In the genomic region with DNA sequence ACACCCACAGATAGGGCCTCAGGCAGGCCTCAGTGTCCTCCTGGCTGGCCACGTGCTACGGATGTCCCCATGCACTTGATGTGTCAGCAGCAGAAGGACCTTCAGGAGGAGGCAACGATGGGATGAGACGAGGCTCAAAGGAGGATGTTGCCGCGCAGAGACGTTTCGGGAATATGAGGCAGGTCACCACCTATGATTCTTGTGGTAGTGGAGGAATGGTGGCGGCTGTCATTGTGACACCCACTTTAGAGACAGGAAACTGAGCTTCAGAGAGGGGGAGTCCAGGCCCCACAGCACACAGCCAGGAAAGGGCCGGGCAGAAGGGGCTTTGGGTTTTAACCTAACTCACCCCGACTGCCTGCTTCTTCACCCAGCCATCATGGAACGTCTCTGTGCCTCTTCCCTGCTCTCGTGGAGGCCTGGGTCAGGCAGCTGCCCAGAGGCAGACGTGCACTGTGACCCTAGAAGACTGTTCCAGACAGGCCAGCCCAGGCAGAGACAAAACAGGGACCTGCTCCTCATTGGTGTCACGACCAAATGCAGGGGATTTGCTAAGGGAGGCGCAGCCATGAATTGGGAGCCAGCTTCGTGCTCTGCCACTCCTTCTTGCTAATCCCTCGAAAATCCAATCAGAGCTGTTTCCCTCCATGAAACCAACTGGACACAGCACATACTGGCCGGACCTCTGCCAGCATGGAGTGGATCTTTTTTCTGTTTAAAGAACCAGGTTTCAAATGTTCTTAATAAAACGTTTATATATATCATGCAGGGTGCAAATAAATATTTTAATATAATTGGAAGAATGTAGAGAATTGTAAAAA, we compare ENCODE assay signal across 26 cellular contexts.
DNase-seq lines count a peak whose midpoint lies in the region; ATAC-seq and TF ChIP-seq lines count a peak whose summit lies in the region.
"Had no signal": no experiment of that assay in that cellular context is flagged by ENCODE, and none has a peak within 500 bp of the region (broad histone marks: within the 10 kb centered on the region; RNA-seq: fewer than 3 reads in every experiment).

No MANE protein-coding gene starts in this region.

- H3K9me3 Mint-ChIP-seq in activated CD8-positive, alpha-beta memory T cell treated with anti-CD3 and anti-CD28 coated beads, Interleukin-2, amount 10 ng/mL, durations not matched to agents 7 days and 5 days (ENCODE audit: low read depth) = no peaks in the 10 kb centered on the region
- no peaks in the 10 kb centered on the region for H3K9me3 Mint-ChIP-seq in neural progenitor cell
- H3K9me3 Mint-ChIP-seq: activated CD4-positive, alpha-beta memory T cell treated with anti-CD3 and anti-CD28 coated beads for 36 hours; stimulated activated effector memory CD8-positive, alpha-beta T cell treated with anti-CD3 and anti-CD28 coated beads, Interleukin-12 subunit alpha, Interleukin-12 subunit beta, amount 100 ng/mL, for 72 hours had no signal

- TF ChIP-seq EP300 in gastroesophageal sphincter (IDR thresholded peaks at IDR 0.05) (no peak), upper lobe of left lung (IDR thresholded peaks at IDR 0.05) (no peak)

- no peak overlapping the region for H3K9ac ChIP-seq in neural progenitor cell

- TF ChIP-seq POLR2A in gastroesophageal sphincter (IDR thresholded peaks at IDR 0.05) (no peak), upper lobe of left lung (IDR thresholded peaks at IDR 0.05) (no peak)

- H3K27me3 ChIP-seq in gastroesophageal sphincter (no peaks in the 10 kb centered on the region), neural progenitor cell (no peaks in the 10 kb centered on the region), upper lobe of left lung (no peaks in the 10 kb centered on the region)
- H3K27me3 ChIP-seq: tibial nerve had no signal

- no peaks in the 10 kb centered on the region for H3K9me3 ChIP-seq in gastroesophageal sphincter
- H3K9me3 ChIP-seq in neural progenitor cell (ENCODE audit: low read depth) = no peaks in the 10 kb centered on the region
- H3K9me3 ChIP-seq in upper lobe of left lung = no peaks in the 10 kb centered on the region
- H3K9me3 ChIP-seq: BE2C, Caco-2, tibial nerve had no signal

- H3K27me3 Mint-ChIP-seq in activated CD8-positive, alpha-beta memory T cell treated with anti-CD3 and anti-CD28 coated beads, Interleukin-2, amount 10 ng/mL, durations not matched to agents 7 days and 5 days = peaks cover 2% of the 10 kb centered on the region
- peaks cover 13% of the 10 kb centered on the region for H3K27me3 Mint-ChIP-seq in neural progenitor cell (ENCODE audit: insufficient read depth, low read depth)

- H3K79me2 ChIP-seq in neural progenitor cell (ENCODE audit: low read depth) = no peaks in the 10 kb centered on the region

- CTCF ChIA-PET in activated CD8-positive, alpha-beta memory T cell treated with anti-CD3 and anti-CD28 coated beads, Interleukin-2, amount 10 ng/mL, durations not matched to agents 7 days and 5 days (lab: Charles Lee) = no interaction called here

- no peaks in the 10 kb centered on the region for H4K20me1 ChIP-seq in neural progenitor cell (ENCODE audit: low read depth)

- H3K27ac Mint-ChIP-seq in activated CD8-positive, alpha-beta memory T cell treated with anti-CD3 and anti-CD28 coated beads, Interleukin-2, amount 10 ng/mL, durations not matched to agents 7 days and 5 days = no peak overlapping the region
- H3K27ac Mint-ChIP-seq in neural progenitor cell = no peak overlapping the region
- H3K27ac Mint-ChIP-seq: activated CD4-positive, alpha-beta memory T cell treated with anti-CD3 and anti-CD28 coated beads for 36 hours; stimulated activated effector memory CD8-positive, alpha-beta T cell treated with anti-CD3 and anti-CD28 coated beads, Interleukin-12 subunit alpha, Interleukin-12 subunit beta, amount 100 ng/mL, for 72 hours had no signal

- no peaks in the 10 kb centered on the region for H3K36me3 ChIP-seq in gastroesophageal sphincter
- H3K36me3 ChIP-seq in neural progenitor cell = no peaks in the 10 kb centered on the region
- no peaks in the 10 kb centered on the region for H3K36me3 ChIP-seq in upper lobe of left lung
- H3K36me3 ChIP-seq: BE2C, tibial nerve had no signal

- no peak for ATAC-seq in activated CD8-positive, alpha-beta memory T cell treated with anti-CD3 and anti-CD28 coated beads, Interleukin-2, amount 10 ng/mL, durations not matched to agents 7 days and 5 days
- ATAC-seq in gastroesophageal sphincter (no peak), upper lobe of left lung (ENCODE audit: low FRiP score in 2 of 2) (no peak)
- ATAC-seq: stimulated activated effector memory CD8-positive, alpha-beta T cell treated with anti-CD3 and anti-CD28 coated beads, Interleukin-12 subunit alpha, Interleukin-12 subunit beta, amount 100 ng/mL, for 72 hours had no signal

- WGBS in gastroesophageal sphincter (ENCODE audit: low coverage in 1 of 2), 2 donors = 62 to 76% methylated on average over 5 to 15 of the region's 20 CpGs
- 86 to 90% methylated on average over 14 to 20 of the region's 20 CpGs for WGBS in upper lobe of left lung, 2 donors

- H2AFZ ChIP-seq in neural progenitor cell (replicated peaks) = no peak overlapping the region

- no peaks in the 10 kb centered on the region for H3K4me1 Mint-ChIP-seq in activated CD8-positive, alpha-beta memory T cell treated with anti-CD3 and anti-CD28 coated beads, Interleukin-2, amount 10 ng/mL, durations not matched to agents 7 days and 5 days
- peaks cover 5% of the 10 kb centered on the region for H3K4me1 Mint-ChIP-seq in neural progenitor cell
- H3K4me1 Mint-ChIP-seq: stimulated activated effector memory CD8-positive, alpha-beta T cell treated with anti-CD3 and anti-CD28 coated beads, Interleukin-12 subunit alpha, Interleukin-12 subunit beta, amount 100 ng/mL, for 72 hours had no signal

- no peaks in the 10 kb centered on the region for H3K36me3 Mint-ChIP-seq in activated CD8-positive, alpha-beta memory T cell treated with anti-CD3 and anti-CD28 coated beads, Interleukin-2, amount 10 ng/mL, durations not matched to agents 7 days and 5 days
- H3K36me3 Mint-ChIP-seq in neural progenitor cell = no peaks in the 10 kb centered on the region
- H3K36me3 Mint-ChIP-seq: activated CD4-positive, alpha-beta memory T cell treated with anti-CD3 and anti-CD28 coated beads for 36 hours; stimulated activated effector memory CD8-positive, alpha-beta T cell treated with anti-CD3 and anti-CD28 coated beads, Interleukin-12 subunit alpha, Interleukin-12 subunit beta, amount 100 ng/mL, for 72 hours had no signal

- H3K4me1 ChIP-seq in gastroesophageal sphincter (peaks cover 5 to 55% (median 9%) of the 10 kb centered on the region in 3 donors), neural progenitor cell (no peaks in the 10 kb centered on the region), upper lobe of left lung (peaks cover 23 to 27% (median 23%) of the 10 kb centered on the region in 4 donors)
- H3K4me1 ChIP-seq: BE2C, Caco-2 had no signal

- H3K4me3 ChIP-seq in gastroesophageal sphincter (no peak overlapping the region), neural progenitor cell (no peak overlapping the region), upper lobe of left lung (no peak overlapping the region)
- H3K4me3 ChIP-seq: tibial nerve had no signal

- DNase-seq in activated CD8-positive, alpha-beta memory T cell treated with anti-CD3 and anti-CD28 coated beads, Interleukin-2, amount 10 ng/mL, durations not matched to agents 7 days and 5 days = peak; percentile 12
- no peak for DNase-seq in activated CD8-positive, alpha-beta memory T cell treated with anti-CD3 and anti-CD28 coated beads, Interleukin-2, amount 50 U/mL, for 4 hours
- peak; percentile 28 for DNase-seq in neural progenitor cell (ENCODE audit: low spot score)
- DNase-seq in upper lobe of left lung = peak in 1 of 2 donors; percentile 15
- no peak for DNase-seq in NCI-H69 (lab: John Stamatoyannopoulos, UW)
- DNase-seq in effector CD8-positive, alpha-beta T cell (lab: John Stamatoyannopoulos, UW) = no peak
- no peak for DNase-seq in DMS153 (lab: John Stamatoyannopoulos, UW)
- DNase-seq: 8988T; activated CD4-positive, alpha-beta memory T cell treated with anti-CD3 and anti-CD28 coated beads for 36 hours; activated naive CD4-positive, alpha-beta T cell treated with Interleukin-2 at 50 U/mL for 16 hours; activated T-cell treated with anti-CD3 and anti-CD28 coated beads, Interleukin-2, amount 50 U/mL, for 1 hour; BE2C; Caco-2; central memory CD4-positive, alpha-beta T cell; erythroblast; glutamatergic neuron; GOT3; Kasumi-1; NCI-H1417; NCI-H526; PC-3; retina; T-helper 2 cell had no signal

- no peak overlapping the region for H3K4me2 ChIP-seq in neural progenitor cell

- H3K27ac ChIP-seq in gastroesophageal sphincter = peak overlapping the region; percentile 88 to 97 (median 92)
- H3K27ac ChIP-seq in neural progenitor cell = no peak overlapping the region
- H3K27ac ChIP-seq in upper lobe of left lung = peak overlapping the region in 3 of 4 donors; percentile 68 to 81 (median 74)

- TF ChIP-seq CTCF in gastroesophageal sphincter (IDR thresholded peaks at IDR 0.05) = no peak
- TF ChIP-seq CTCF in neural progenitor cell (IDR thresholded peaks at IDR 0.05) = no peak
- TF ChIP-seq CTCF in upper lobe of left lung (IDR thresholded peaks at IDR 0.05) = no peak

- H3F3A ChIP-seq in neural progenitor cell (ENCODE audit: low read depth) = no peaks in the 10 kb centered on the region

- no peak overlapping the region for H3K4me3 Mint-ChIP-seq in activated CD8-positive, alpha-beta memory T cell treated with anti-CD3 and anti-CD28 coated beads, Interleukin-2, amount 10 ng/mL, durations not matched to agents 7 days and 5 days
- H3K4me3 Mint-ChIP-seq in neural progenitor cell = no peak overlapping the region
- H3K4me3 Mint-ChIP-seq: activated CD4-positive, alpha-beta memory T cell treated with anti-CD3 and anti-CD28 coated beads for 36 hours; stimulated activated effector memory CD8-positive, alpha-beta T cell treated with anti-CD3 and anti-CD28 coated beads, Interleukin-12 subunit alpha, Interleukin-12 subunit beta, amount 100 ng/mL, for 72 hours had no signal

Comparison
In these comparisons a context has a peak if more than half of its experiments do, and no peak if none do; other contexts are left out.
1. DNase-seq: peak in activated CD8-positive, alpha-beta memory T cell treated with anti-CD3 and anti-CD28 coated beads, Interleukin-2, amount 10 ng/mL, durations not matched to agents 7 days and 5 days (single experiment) and neural progenitor cell (single experiment); none in activated CD8-positive, alpha-beta memory T cell treated with anti-CD3 and anti-CD28 coated beads, Interleukin-2, amount 50 U/mL, for 4 hours (single experiment), NCI-H69 (single experiment), effector CD8-positive, alpha-beta T cell (single experiment) and DMS153 (single experiment).